In the genomic region with DNA sequence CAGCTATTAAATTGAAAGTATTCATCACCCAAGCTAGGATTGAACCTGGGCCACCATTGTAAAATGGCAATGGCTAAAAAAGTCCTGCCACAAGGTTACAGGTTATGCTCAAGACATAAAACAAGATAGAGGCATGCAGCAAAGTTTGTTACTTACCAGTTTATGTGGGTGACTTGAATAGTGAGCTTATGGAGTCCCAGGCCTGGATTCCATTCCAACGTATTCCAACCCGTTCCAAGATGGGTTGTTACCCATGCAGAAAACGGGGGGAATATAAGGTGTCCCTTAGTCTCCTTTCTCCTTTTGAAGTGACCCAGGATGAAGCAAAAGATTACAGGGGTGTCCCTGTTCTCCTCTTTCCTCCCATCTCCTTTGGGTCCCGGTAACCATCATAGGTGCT, we compare ENCODE assay signal across 18 cellular contexts. TPM values are rescaled to one million over a fixed set of nuclear protein-coding genes. Genes with fewer than 3 reads are reported as not detected.
"Had no signal": no experiment of that assay in that cellular context is flagged by ENCODE, and none has a peak within 500 bp of the region (broad histone marks: within the 10 kb centered on the region; RNA-seq: fewer than 3 reads in every experiment).

No MANE protein-coding gene starts in this region.

RNA-seq across cellular contexts. Expression of a gene that starts 10.2 kb away (rescaled TPM):
- total RNA-seq: activated naive CD4-positive, alpha-beta T cell treated with anti-CD3 and anti-CD28 coated beads for 36 hours; activated naive CD4-positive, alpha-beta T cell treated with anti-CD3 and anti-CD28 coated beads, Interleukin-2, amount 50 U/mL, for 72 hours; activated naive CD8-positive, alpha-beta T cell treated with anti-CD3 and anti-CD28 coated beads for 36 hours; activated naive CD8-positive, alpha-beta T cell treated with anti-CD3 and anti-CD28 coated beads, Interleukin-2, amount 10 ng/mL, durations not matched to agents 7 days and 5 days; activated T-cell treated with anti-CD3 and anti-CD28 coated beads, Interleukin-2, amount 50 U/mL, for 72 hours; activated T-helper 1 cell treated with anti-CD3 and anti-CD28 coated beads, Interleukin-12 subunit alpha, Interleukin-12 subunit beta, Interleukin-2, Interleukin-4 antibody, amounts not matched to agents 30 ng/mL and 10 ng/mL and 1 ng/mL, durations not matched to agents 14 hours and 24 hours and 36 hours; activated T-helper 17 cell treated with anti-CD3 and anti-CD28 coated beads, Interleukin-2, amount 50 U/mL, for 72 hours; activated T-helper 2 cell treated with anti-CD3 and anti-CD28 coated beads, Interferon-gamma antibody, Interleukin-2, Interleukin-4, amounts not matched to agents 10 μg/mL and 5 μg/mL and 100 μg/mL, durations not matched to agents 14 hours and 24 hours and 36 hours; ascending aorta; astrocyte; cardiac muscle cell; cardiac septum; chondrocyte had no signal

RNA-seq across cellular contexts. Expression of a gene that starts 28.1 kb away (rescaled TPM):
- total RNA-seq: activated naive CD4-positive, alpha-beta T cell treated with anti-CD3 and anti-CD28 coated beads for 36 hours; activated naive CD4-positive, alpha-beta T cell treated with anti-CD3 and anti-CD28 coated beads, Interleukin-2, amount 50 U/mL, for 72 hours; activated naive CD8-positive, alpha-beta T cell treated with anti-CD3 and anti-CD28 coated beads for 36 hours; activated naive CD8-positive, alpha-beta T cell treated with anti-CD3 and anti-CD28 coated beads, Interleukin-2, amount 10 ng/mL, durations not matched to agents 7 days and 5 days; activated T-cell treated with anti-CD3 and anti-CD28 coated beads, Interleukin-2, amount 50 U/mL, for 4 hours; activated T-cell treated with anti-CD3 and anti-CD28 coated beads, Interleukin-2, amount 50 U/mL, for 72 hours; activated T-helper 1 cell treated with anti-CD3 and anti-CD28 coated beads, Interleukin-12 subunit alpha, Interleukin-12 subunit beta, Interleukin-2, Interleukin-4 antibody, amounts not matched to agents 30 ng/mL and 10 ng/mL and 1 ng/mL, durations not matched to agents 14 hours and 24 hours and 36 hours; activated T-helper 17 cell treated with anti-CD3 and anti-CD28 coated beads, Interleukin-2, amount 50 U/mL, for 72 hours; activated T-helper 2 cell treated with anti-CD3 and anti-CD28 coated beads, Interferon-gamma antibody, Interleukin-2, Interleukin-4, amounts not matched to agents 10 μg/mL and 5 μg/mL and 100 μg/mL, durations not matched to agents 14 hours and 24 hours and 36 hours; adrenal gland; ascending aorta; astrocyte; breast epithelium; cardiac muscle cell; cardiac septum; cerebellum; chondrocyte had no signal
- polyA plus RNA-seq: adipose tissue, adrenal gland, cardiac muscle cell had no signal
